2 cellular contexts compared by ENCODE assay signal in the genomic region with DNA sequence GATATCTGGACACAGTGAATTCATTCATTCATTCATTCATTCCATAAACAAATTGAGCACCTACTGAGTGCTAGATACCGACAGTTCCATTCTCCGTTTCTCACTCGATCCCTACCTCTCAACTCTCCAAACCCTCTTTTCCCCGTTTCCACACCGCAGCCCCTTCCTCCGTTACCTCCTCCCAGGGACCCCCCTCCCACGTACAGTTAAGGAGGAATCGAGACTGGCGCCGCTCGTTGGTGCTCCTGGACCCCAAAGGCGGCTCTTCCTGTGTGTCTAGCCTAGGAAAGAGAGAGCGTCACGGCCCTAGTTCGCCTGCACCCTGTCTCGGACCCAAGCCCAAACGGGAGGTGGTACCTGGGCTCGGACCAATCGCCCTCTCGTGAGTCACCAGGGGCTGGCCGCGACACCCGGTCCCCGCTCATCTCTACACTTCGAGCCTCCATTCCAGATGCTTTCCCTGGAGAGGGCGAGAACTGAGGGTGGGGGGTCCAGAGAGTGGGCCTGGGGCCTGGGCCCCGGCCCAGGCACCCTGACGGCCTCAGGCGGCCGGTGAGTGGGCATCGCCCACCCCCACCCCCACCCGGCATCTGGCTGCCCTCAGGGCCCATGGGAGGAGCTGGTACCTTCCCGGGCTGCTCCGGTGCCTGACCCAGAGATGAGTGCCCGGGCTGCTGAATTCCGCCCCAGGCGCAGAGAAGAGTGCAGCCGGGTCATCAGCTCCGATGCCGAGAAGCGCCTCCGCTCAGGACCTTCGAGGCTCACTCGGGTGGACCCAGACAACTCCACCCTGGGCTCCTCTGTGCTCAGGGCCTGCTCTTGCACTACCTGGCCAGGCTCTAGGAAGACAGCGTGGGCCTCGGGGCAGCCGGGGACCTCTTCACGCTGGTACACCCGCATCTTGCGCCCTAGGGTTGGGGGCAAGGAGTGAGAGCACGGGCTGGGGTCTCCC.
TF ChIP-seq lines count a peak whose summit lies in the region.

No MANE protein-coding gene starts in this region.

TF ChIP-seq in A549, 52 proteins besides CTCF, POLR2A, EP300 and RAD21:
- TF ChIP-seq GATA3 (IDR thresholded peaks at IDR 0.05; ENCODE audit: borderline replicate concordance) (no peak), HDAC2 (IDR thresholded peaks at IDR 0.05) (no peak)
- TF ChIP-seq, protein P1, sequence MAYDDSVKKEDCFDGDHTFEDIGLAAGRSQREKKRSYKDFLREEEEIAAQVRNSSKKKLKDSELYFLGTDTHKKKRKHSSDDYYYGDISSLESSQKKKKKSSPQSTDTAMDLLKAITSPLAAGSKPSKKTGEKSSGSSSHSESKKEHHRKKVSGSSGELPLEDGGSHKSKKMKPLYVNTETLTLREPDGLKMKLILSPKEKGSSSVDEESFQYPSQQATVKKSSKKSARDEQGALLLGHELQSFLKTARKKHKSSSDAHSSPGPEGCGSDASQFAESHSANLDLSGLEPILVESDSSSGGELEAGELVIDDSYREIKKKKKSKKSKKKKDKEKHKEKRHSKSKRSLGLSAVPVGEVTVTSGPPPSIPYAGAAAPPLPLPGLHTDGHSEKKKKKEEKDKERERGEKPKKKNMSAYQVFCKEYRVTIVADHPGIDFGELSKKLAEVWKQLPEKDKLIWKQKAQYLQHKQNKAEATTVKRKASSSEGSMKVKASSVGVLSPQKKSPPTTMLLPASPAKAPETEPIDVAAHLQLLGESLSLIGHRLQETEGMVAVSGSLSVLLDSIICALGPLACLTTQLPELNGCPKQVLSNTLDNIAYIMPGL (CRISPR knock-in tag; IDR thresholded peaks at IDR 0.05; ENCODE audit: borderline replicate concordance), result no peak
- TF ChIP-seq, protein P2, sequence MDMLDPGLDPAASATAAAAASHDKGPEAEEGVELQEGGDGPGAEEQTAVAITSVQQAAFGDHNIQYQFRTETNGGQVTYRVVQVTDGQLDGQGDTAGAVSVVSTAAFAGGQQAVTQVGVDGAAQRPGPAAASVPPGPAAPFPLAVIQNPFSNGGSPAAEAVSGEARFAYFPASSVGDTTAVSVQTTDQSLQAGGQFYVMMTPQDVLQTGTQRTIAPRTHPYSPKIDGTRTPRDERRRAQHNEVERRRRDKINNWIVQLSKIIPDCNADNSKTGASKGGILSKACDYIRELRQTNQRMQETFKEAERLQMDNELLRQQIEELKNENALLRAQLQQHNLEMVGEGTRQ (IDR thresholded peaks at IDR 0.05), result no peak

TF ChIP-seq in K562, 482 proteins besides CTCF, POLR2A, EP300 and RAD21 (continues in another document):
- TF ChIP-seq TAF7 (tag; IDR thresholded peaks at IDR 0.05) (peak; percentile 36; the same call in 1 of the 2 replicates), CC2D1A (IDR thresholded peaks at IDR 0.05) (0 out of 2 replicates have a peak, but pooled peaks have one; percentile 38), XRCC5 (IDR thresholded peaks at IDR 0.05; ENCODE audit: low read depth, low read length) (peak; percentile 54; the same call in 1 of the 2 replicates), DPF2 (IDR thresholded peaks at IDR 0.05) (peak; percentile 74), KDM5B (IDR thresholded peaks at IDR 0.05; ENCODE audit: insufficient replicate concordance, low read depth, low read length) (peak; percentile 70), BCOR (IDR thresholded peaks at IDR 0.05) (peak; percentile 95), ZBTB7A (IDR thresholded peaks at IDR 0.05; ENCODE audit: borderline replicate concordance, control insufficient read depth, low read depth, low read length) (peak; percentile 11; the same call in 1 of the 2 replicates), ADNP (tag; IDR thresholded peaks at IDR 0.05) (peak; percentile 24; the same call in 1 of the 2 replicates), XRCC3 (IDR thresholded peaks at IDR 0.05) (no peak), ATF7 (IDR thresholded peaks at IDR 0.05) (no peak), GTF2E2 (tag; IDR thresholded peaks at IDR 0.05) (peak; percentile 50; the same call in 1 of the 2 replicates), ESRRA (IDR thresholded peaks at IDR 0.05; ENCODE audit: borderline replicate concordance, low read depth) (0 out of 2 replicates have a peak, but pooled peaks have one; percentile 8), ZNF785 (CRISPR knock-in tag; IDR thresholded peaks at IDR 0.05) (no peak), JUND (IDR thresholded peaks at IDR 0.05; ENCODE audit: borderline replicate concordance, low read depth, low read length) (0 out of 2 replicates have a peak, but pooled peaks have one; percentile 14), JUND (tag; IDR thresholded peaks at IDR 0.05; ENCODE audit: borderline replicate concordance, low read depth, low read length) (no peak), ZNF764 (CRISPR knock-in tag; IDR thresholded peaks at IDR 0.05; ENCODE audit: low read depth) (0 out of 2 replicates have a peak, but pooled peaks have one; percentile 61)
- TF ChIP-seq, protein P3, sequence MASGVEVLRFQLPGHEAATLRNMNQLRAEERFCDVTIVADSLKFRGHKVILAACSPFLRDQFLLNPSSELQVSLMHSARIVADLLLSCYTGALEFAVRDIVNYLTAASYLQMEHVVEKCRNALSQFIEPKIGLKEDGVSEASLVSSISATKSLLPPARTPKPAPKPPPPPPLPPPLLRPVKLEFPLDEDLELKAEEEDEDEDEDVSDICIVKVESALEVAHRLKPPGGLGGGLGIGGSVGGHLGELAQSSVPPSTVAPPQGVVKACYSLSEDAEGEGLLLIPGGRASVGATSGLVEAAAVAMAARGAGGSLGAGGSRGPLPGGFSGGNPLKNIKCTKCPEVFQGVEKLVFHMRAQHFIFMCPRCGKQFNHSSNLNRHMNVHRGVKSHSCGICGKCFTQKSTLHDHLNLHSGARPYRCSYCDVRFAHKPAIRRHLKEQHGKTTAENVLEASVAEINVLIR (CRISPR knock-in tag; IDR thresholded peaks at IDR 0.05), result no peak
- TF ChIP-seq, protein P4, sequence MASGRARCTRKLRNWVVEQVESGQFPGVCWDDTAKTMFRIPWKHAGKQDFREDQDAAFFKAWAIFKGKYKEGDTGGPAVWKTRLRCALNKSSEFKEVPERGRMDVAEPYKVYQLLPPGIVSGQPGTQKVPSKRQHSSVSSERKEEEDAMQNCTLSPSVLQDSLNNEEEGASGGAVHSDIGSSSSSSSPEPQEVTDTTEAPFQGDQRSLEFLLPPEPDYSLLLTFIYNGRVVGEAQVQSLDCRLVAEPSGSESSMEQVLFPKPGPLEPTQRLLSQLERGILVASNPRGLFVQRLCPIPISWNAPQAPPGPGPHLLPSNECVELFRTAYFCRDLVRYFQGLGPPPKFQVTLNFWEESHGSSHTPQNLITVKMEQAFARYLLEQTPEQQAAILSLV (tag; IDR thresholded peaks at IDR 0.05), result no peak
- TF ChIP-seq, protein P5, sequence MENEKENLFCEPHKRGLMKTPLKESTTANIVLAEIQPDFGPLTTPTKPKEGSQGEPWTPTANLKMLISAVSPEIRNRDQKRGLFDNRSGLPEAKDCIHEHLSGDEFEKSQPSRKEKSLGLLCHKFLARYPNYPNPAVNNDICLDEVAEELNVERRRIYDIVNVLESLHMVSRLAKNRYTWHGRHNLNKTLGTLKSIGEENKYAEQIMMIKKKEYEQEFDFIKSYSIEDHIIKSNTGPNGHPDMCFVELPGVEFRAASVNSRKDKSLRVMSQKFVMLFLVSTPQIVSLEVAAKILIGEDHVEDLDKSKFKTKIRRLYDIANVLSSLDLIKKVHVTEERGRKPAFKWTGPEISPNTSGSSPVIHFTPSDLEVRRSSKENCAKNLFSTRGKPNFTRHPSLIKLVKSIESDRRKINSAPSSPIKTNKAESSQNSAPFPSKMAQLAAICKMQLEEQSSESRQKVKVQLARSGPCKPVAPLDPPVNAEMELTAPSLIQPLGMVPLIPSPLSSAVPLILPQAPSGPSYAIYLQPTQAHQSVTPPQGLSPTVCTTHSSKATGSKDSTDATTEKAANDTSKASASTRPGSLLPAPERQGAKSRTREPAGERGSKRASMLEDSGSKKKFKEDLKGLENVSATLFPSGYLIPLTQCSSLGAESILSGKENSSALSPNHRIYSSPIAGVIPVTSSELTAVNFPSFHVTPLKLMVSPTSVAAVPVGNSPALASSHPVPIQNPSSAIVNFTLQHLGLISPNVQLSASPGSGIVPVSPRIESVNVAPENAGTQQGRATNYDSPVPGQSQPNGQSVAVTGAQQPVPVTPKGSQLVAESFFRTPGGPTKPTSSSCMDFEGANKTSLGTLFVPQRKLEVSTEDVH (IDR thresholded peaks at IDR 0.05; ENCODE audit: low read depth, partially characterized antibody), result no peak
- TF ChIP-seq, protein P6, sequence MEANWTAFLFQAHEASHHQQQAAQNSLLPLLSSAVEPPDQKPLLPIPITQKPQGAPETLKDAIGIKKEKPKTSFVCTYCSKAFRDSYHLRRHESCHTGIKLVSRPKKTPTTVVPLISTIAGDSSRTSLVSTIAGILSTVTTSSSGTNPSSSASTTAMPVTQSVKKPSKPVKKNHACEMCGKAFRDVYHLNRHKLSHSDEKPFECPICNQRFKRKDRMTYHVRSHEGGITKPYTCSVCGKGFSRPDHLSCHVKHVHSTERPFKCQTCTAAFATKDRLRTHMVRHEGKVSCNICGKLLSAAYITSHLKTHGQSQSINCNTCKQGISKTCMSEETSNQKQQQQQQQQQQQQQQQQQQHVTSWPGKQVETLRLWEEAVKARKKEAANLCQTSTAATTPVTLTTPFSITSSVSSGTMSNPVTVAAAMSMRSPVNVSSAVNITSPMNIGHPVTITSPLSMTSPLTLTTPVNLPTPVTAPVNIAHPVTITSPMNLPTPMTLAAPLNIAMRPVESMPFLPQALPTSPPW (CRISPR knock-in tag; IDR thresholded peaks at IDR 0.05), result peak; percentile 29
- TF ChIP-seq, protein P7, sequence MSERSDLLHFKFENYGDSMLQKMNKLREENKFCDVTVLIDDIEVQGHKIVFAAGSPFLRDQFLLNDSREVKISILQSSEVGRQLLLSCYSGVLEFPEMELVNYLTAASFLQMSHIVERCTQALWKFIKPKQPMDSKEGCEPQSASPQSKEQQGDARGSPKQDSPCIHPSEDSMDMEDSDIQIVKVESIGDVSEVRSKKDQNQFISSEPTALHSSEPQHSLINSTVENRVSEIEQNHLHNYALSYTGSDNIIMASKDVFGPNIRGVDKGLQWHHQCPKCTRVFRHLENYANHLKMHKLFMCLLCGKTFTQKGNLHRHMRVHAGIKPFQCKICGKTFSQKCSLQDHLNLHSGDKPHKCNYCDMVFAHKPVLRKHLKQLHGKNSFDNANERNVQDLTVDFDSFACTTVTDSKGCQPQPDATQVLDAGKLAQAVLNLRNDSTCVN (CRISPR knock-in tag; IDR thresholded peaks at IDR 0.05), result peak; percentile 69; the same call in 1 of the 2 replicates
- TF ChIP-seq, protein P8, sequence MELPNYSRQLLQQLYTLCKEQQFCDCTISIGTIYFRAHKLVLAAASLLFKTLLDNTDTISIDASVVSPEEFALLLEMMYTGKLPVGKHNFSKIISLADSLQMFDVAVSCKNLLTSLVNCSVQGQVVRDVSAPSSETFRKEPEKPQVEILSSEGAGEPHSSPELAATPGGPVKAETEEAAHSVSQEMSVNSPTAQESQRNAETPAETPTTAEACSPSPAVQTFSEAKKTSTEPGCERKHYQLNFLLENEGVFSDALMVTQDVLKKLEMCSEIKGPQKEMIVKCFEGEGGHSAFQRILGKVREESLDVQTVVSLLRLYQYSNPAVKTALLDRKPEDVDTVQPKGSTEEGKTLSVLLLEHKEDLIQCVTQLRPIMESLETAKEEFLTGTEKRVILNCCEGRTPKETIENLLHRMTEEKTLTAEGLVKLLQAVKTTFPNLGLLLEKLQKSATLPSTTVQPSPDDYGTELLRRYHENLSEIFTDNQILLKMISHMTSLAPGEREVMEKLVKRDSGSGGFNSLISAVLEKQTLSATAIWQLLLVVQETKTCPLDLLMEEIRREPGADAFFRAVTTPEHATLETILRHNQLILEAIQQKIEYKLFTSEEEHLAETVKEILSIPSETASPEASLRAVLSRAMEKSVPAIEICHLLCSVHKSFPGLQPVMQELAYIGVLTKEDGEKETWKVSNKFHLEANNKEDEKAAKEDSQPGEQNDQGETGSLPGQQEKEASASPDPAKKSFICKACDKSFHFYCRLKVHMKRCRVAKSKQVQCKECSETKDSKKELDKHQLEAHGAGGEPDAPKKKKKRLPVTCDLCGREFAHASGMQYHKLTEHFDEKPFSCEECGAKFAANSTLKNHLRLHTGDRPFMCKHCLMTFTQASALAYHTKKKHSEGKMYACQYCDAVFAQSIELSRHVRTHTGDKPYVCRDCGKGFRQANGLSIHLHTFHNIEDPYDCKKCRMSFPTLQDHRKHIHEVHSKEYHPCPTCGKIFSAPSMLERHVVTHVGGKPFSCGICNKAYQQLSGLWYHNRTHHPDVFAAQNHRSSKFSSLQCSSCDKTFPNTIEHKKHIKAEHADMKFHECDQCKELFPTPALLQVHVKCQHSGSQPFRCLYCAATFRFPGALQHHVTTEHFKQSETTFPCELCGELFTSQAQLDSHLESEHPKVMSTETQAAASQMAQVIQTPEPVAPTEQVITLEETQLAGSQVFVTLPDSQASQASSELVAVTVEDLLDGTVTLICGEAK (IDR thresholded peaks at IDR 0.05), result peak; percentile 54; the same call in 1 of the 2 replicates
- TF ChIP-seq, protein P8 (CRISPR knock-in tag; IDR thresholded peaks at IDR 0.05), result no peak
- TF ChIP-seq, protein P9, sequence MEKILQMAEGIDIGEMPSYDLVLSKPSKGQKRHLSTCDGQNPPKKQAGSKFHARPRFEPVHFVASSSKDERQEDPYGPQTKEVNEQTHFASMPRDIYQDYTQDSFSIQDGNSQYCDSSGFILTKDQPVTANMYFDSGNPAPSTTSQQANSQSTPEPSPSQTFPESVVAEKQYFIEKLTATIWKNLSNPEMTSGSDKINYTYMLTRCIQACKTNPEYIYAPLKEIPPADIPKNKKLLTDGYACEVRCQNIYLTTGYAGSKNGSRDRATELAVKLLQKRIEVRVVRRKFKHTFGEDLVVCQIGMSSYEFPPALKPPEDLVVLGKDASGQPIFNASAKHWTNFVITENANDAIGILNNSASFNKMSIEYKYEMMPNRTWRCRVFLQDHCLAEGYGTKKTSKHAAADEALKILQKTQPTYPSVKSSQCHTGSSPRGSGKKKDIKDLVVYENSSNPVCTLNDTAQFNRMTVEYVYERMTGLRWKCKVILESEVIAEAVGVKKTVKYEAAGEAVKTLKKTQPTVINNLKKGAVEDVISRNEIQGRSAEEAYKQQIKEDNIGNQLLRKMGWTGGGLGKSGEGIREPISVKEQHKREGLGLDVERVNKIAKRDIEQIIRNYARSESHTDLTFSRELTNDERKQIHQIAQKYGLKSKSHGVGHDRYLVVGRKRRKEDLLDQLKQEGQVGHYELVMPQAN (IDR thresholded peaks at IDR 0.05; ENCODE audit: borderline replicate concordance), result peak; percentile 18; the same call in 1 of the 2 replicates
